In the genomic region with DNA sequence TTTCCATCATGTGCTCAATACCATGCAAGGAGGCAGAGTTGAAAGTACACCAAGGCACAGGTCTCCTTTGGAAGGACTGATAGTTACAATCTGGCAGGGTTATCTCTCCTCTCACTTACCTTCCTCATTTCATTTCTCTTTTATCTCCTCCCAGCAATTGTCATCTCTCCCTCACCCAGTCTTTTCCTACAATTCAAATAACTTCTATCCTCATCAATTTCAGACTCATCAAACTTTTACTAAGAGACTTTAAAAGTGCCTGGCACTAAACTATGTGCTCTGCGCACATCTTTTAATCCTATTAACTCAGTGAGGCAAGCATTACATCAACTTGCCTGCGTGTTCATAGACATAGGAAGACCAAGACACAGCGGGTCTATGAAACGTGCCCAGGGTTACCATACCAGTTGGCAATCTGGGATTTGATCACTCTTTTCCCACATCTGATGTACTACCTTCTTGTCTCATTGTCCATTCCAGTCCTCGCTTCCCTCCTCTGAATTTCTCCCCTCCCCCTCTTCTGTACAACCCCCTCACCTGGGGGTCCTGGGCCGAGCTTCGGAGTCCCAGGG, we compare ENCODE assay signal across 6 cellular contexts. TPM values are rescaled to one million over a fixed set of nuclear protein-coding genes. Genes with fewer than 3 reads are reported as not detected.
DNase-seq lines count a peak whose midpoint lies in the region; ATAC-seq and TF ChIP-seq lines count a peak whose summit lies in the region.

No MANE protein-coding gene starts in this region.

- peaks cover 16% of the 10 kb centered on the region for H3K36me3 Mint-ChIP-seq in activated T-cell treated with anti-CD3 and anti-CD28 coated beads, Interleukin-2, amount 50 U/mL, for 4 hours (ENCODE audit: insufficient read depth)
- peaks cover 0 to 15% (median 9%) of the 10 kb centered on the region in 5 donors for H3K36me3 Mint-ChIP-seq in naive thymus-derived CD4-positive, alpha-beta T cell

- H3K9me3 ChIP-seq in naive thymus-derived CD4-positive, alpha-beta T cell (ENCODE audit: control insufficient read depth in 2 of 3, low read length in 3 of 3) = no peaks in the 10 kb centered on the region

- in situ Hi-C loops in astrocyte of the spinal cord (cut with HindIII; ENCODE audit: low sequenced_read_pairs) = no loop called here

- H3K27ac Mint-ChIP-seq in naive thymus-derived CD4-positive, alpha-beta T cell = peak overlapping the region; percentile 23 to 98 (median 75)

- H3K4me3 ChIP-seq in astrocyte of the spinal cord (ENCODE audit: low read depth, low read length) = peak overlapping the region; percentile 69
- peak overlapping the region; percentile 76 for H3K4me3 ChIP-seq in naive thymus-derived CD4-positive, alpha-beta T cell (ENCODE audit: low read length)

- intact Hi-C loops in naive thymus-derived CD4-positive, alpha-beta T cell (cut with micrococcal nuclease) = loop anchor here (2.0 kb wide), 2 partner anchors 20 to 56 kb away; partner anchors contain the start of genes HSPA1A (in 1 of the 2) and HSPA1L (in 1 of the 2)

- no peaks in the 10 kb centered on the region for H3K9me3 Mint-ChIP-seq in activated T-cell treated with anti-CD3 and anti-CD28 coated beads, Interleukin-2, amount 50 U/mL, for 4 hours
- no peaks in the 10 kb centered on the region for H3K9me3 Mint-ChIP-seq in naive thymus-derived CD4-positive, alpha-beta T cell

- peaks cover 24 to 32% of the 10 kb centered on the region in 2 donors for H3K4me1 ChIP-seq in naive thymus-derived CD4-positive, alpha-beta T cell (ENCODE audit: control insufficient read depth in 2 of 2, insufficient read depth in 2 of 2, low read length in 2 of 2)

- no peak for ATAC-seq in activated T-cell treated with anti-CD3 and anti-CD28 coated beads, Interleukin-2, amount 50 U/mL, for 4 hours
- ATAC-seq in naive thymus-derived CD4-positive, alpha-beta T cell = no peak

- H3K4me3 Mint-ChIP-seq in activated T-cell treated with anti-CD3 and anti-CD28 coated beads, Interleukin-2, amount 50 U/mL, for 4 hours = peak overlapping the region; percentile 99
- H3K4me3 Mint-ChIP-seq in naive thymus-derived CD4-positive, alpha-beta T cell = peak overlapping the region; percentile 70 to 99 (median 89)

- CTCF ChIA-PET in naive thymus-derived CD4-positive, alpha-beta T cell (lab: Charles Lee) = interaction anchor here (1.5 to 2.2 kb wide), 2 partner anchors 56 to 65 kb away, joined by 5 to 11 read pairs; no protein-coding TSS in a partner anchor

- TF ChIP-seq CTCF in astrocyte of the spinal cord (IDR thresholded peaks at IDR 0.05; ENCODE audit: low read depth, low read length) = no peak

- no peaks in the 10 kb centered on the region for H3K27me3 Mint-ChIP-seq in activated T-cell treated with anti-CD3 and anti-CD28 coated beads, Interleukin-2, amount 50 U/mL, for 4 hours (ENCODE audit: low read depth)
- H3K27me3 Mint-ChIP-seq in naive thymus-derived CD4-positive, alpha-beta T cell = no peaks in the 10 kb centered on the region

- DNase-seq in activated T-cell treated with anti-CD3 and anti-CD28 coated beads, Interleukin-2, amount 50 U/mL, for 4 hours = no peak
- DNase-seq in activated T-cell treated with anti-CD3 and anti-CD28 coated beads, Interleukin-2, amount 50 U/mL, for 48 hours = no peak
- DNase-seq in astrocyte of the spinal cord (ENCODE audit: low read depth, low spot score) (no peak), NCI-H1436 treated with DMSO at 0.1 percent for 48 hours (lab: John Stamatoyannopoulos, UW) (no peak), NCI-H2227 (lab: John Stamatoyannopoulos, UW; ENCODE audit: unreplicated experiment) (no peak)
- no peak for DNase-seq in naive thymus-derived CD4-positive, alpha-beta T cell

- peaks cover 0 to 11% (median 0%) of the 10 kb centered on the region in 3 experiments for H3K36me3 ChIP-seq in naive thymus-derived CD4-positive, alpha-beta T cell (ENCODE audit: control insufficient read depth in 2 of 3, insufficient read depth in 3 of 3, low read length in 3 of 3)

- H3K27me3 ChIP-seq in naive thymus-derived CD4-positive, alpha-beta T cell (ENCODE audit: control insufficient read depth in 2 of 2, insufficient read depth in 2 of 2, low read length in 2 of 2) = no peaks in the 10 kb centered on the region

- peak overlapping the region; percentile 93 for H3K27ac ChIP-seq in naive thymus-derived CD4-positive, alpha-beta T cell (ENCODE audit: low read depth, low read length)

- POLR2A ChIA-PET in naive thymus-derived CD4-positive, alpha-beta T cell (lab: Charles Lee) = interaction anchor here (0.6 to 2.3 kb wide), 5 partner anchors 12 to 54 kb away, joined by 4 to 30 read pairs (median 5); partner anchors contain the start of genes HSPA1A, HSPA1L, LSM2 and MSH5

- peaks cover 44% of the 10 kb centered on the region for H3K4me1 Mint-ChIP-seq in activated T-cell treated with anti-CD3 and anti-CD28 coated beads, Interleukin-2, amount 50 U/mL, for 4 hours (ENCODE audit: low read depth)
- peaks cover 12 to 58% (median 39%) of the 10 kb centered on the region in 7 donors for H3K4me1 Mint-ChIP-seq in naive thymus-derived CD4-positive, alpha-beta T cell

RNA-seq across cellular contexts. Expression of gene VARS1, which starts 1.2 kb away (rescaled TPM):
- total RNA-seq in activated T-cell treated with anti-CD3 and anti-CD28 coated beads, Interleukin-2, amount 50 U/mL, for 4 hours = 100 to 1,000 TPM; 231 to 263 (median 234) TPM
- total RNA-seq in naive thymus-derived CD4-positive, alpha-beta T cell = 10 to 100 TPM; 34.3 to 84.2 (median 53.2) TPM
- 10 to 100 TPM; 32.2 to 44.8 TPM for polyA plus RNA-seq in naive thymus-derived CD4-positive, alpha-beta T cell

RNA-seq across cellular contexts. Expression of gene LSM2, which starts 12.4 kb away (rescaled TPM):
- total RNA-seq in activated T-cell treated with anti-CD3 and anti-CD28 coated beads, Interleukin-2, amount 50 U/mL, for 4 hours = 100 to 1,000 TPM; 163 to 192 (median 184) TPM
- 10 to 100 TPM; 22.9 to 94.5 (median 29.2) TPM for total RNA-seq in naive thymus-derived CD4-positive, alpha-beta T cell
- 10 to 100 TPM; 58.9 to 67.9 TPM for polyA plus RNA-seq in naive thymus-derived CD4-positive, alpha-beta T cell

RNA-seq across cellular contexts. Expression of gene VWA7, which starts 17.3 kb away (rescaled TPM):
- 1 to 10 TPM; 1.4 TPM for total RNA-seq in activated T-cell treated with anti-CD3 and anti-CD28 coated beads, Interleukin-2, amount 50 U/mL, for 4 hours
- 1 to 10 TPM in 3 of 5 experiments, under 1 TPM in 2; 0.53 to 4.5 (median 1.1) TPM for total RNA-seq in naive thymus-derived CD4-positive, alpha-beta T cell
- not detected for polyA plus RNA-seq in naive thymus-derived CD4-positive, alpha-beta T cell

RNA-seq across cellular contexts. Expression of gene HSPA1L, which starts 20.7 kb away (rescaled TPM):
- 1 to 10 TPM; 1.6 to 1.8 (median 1.7) TPM for total RNA-seq in activated T-cell treated with anti-CD3 and anti-CD28 coated beads, Interleukin-2, amount 50 U/mL, for 4 hours
- 1 to 10 TPM; 3.3 to 5.5 (median 4.7) TPM for total RNA-seq in naive thymus-derived CD4-positive, alpha-beta T cell
- 1 to 10 TPM; 2.3 to 3.6 TPM for polyA plus RNA-seq in naive thymus-derived CD4-positive, alpha-beta T cell

RNA-seq across cellular contexts. Expression of gene HSPA1A, which starts 21.0 kb away (rescaled TPM):
- 10 to 100 TPM; 33.3 to 38.1 (median 34.2) TPM for total RNA-seq in activated T-cell treated with anti-CD3 and anti-CD28 coated beads, Interleukin-2, amount 50 U/mL, for 4 hours
- total RNA-seq in naive thymus-derived CD4-positive, alpha-beta T cell = 100 to 1,000 TPM in 1 of 5 experiments, 10 to 100 TPM in 3, 1 to 10 TPM in 1; 6.7 to 125 (median 30.3) TPM
- polyA plus RNA-seq in naive thymus-derived CD4-positive, alpha-beta T cell = 10 to 100 TPM; 26.0 to 52.5 TPM
